16 cellular contexts compared by ENCODE assay signal in the genomic region with DNA sequence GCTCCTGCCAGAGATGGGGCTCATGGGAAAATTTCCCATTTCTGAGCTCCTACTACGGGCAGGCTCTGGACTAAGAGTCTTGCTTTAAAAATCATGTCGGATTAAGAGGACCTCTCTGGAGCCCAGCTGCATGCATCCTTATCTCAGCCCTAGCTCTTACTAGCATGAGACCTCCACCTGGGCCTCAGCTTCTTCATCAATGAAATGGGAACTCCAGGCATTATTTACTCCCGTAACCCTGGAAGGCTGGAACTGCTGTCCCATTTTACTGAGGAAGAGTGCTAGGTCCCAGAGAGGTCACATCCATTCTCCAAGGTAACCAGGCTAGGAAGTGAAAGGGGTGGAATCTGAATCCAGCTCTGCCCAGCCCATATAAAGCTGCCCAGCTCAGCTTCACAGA. TPM values are rescaled to one million over a fixed set of nuclear protein-coding genes. Genes with fewer than 3 reads are reported as not detected.
"Had no signal": no experiment of that assay in that cellular context is flagged by ENCODE, and none has a peak within 500 bp of the region (broad histone marks: within the 10 kb centered on the region; RNA-seq: fewer than 3 reads in every experiment).

No MANE protein-coding gene starts in this region.

- H3K9me3 Mint-ChIP-seq: activated naive CD4-positive, alpha-beta T cell treated with anti-CD3 and anti-CD28 coated beads, Interleukin-2, amount 50 U/mL, for 72 hours; activated T-cell treated with anti-CD3 and anti-CD28 coated beads, Interleukin-2, amount 50 U/mL, for 4 hours; memory B cell; nephron progenitor cell had no signal

- H3K27me3 ChIP-seq: ovary had no signal

- H3K36me3 Mint-ChIP-seq: activated CD8-positive, alpha-beta memory T cell treated with anti-CD3 and anti-CD28 coated beads, Interleukin-2, amount 10 ng/mL, durations not matched to agents 7 days and 5 days; activated naive CD4-positive, alpha-beta T cell treated with anti-CD3 and anti-CD28 coated beads, Interleukin-2, amount 50 U/mL, for 72 hours; memory B cell had no signal

- H3K36me3 ChIP-seq: heart left ventricle, left ventricle myocardium inferior, ovary had no signal

- DNase-seq: activated CD4-positive, alpha-beta T cell treated with anti-CD3 and anti-CD28 coated beads, Interleukin-2, amount 50 U/mL, for 48 hours; activated CD4-positive, CD25-positive, alpha-beta regulatory T cell treated with anti-CD3 and anti-CD28 coated beads, Interleukin-2, amount 50 U/mL, for 72 hours; activated CD8-positive, alpha-beta memory T cell treated with anti-CD3 and anti-CD28 coated beads, Interleukin-2, amount 10 ng/mL, durations not matched to agents 7 days and 5 days; activated effector memory CD4-positive, alpha-beta T cell treated with anti-CD3 and anti-CD28 coated beads, Interleukin-2, amount 50 U/mL, for 16 hours; activated T-cell treated with anti-CD3 and anti-CD28 coated beads, Interleukin-2, amount 50 U/mL, for 4 hours; dorsolateral prefrontal cortex; foreskin melanocyte; heart left ventricle; kidney; left ventricle myocardium inferior; nephron progenitor cell; ovary; trophoblast cell had no signal

- H3K4me3 Mint-ChIP-seq: activated CD8-positive, alpha-beta memory T cell treated with anti-CD3 and anti-CD28 coated beads, Interleukin-2, amount 10 ng/mL, durations not matched to agents 7 days and 5 days; activated T-cell treated with anti-CD3 and anti-CD28 coated beads, Interleukin-2, amount 50 U/mL, for 4 hours; memory B cell; nephron progenitor cell had no signal

- H3K27ac Mint-ChIP-seq: activated CD8-positive, alpha-beta memory T cell treated with anti-CD3 and anti-CD28 coated beads, Interleukin-2, amount 10 ng/mL, durations not matched to agents 7 days and 5 days; activated naive CD4-positive, alpha-beta T cell treated with anti-CD3 and anti-CD28 coated beads, Interleukin-2, amount 50 U/mL, for 72 hours; memory B cell; nephron progenitor cell had no signal

- H3K9me3 ChIP-seq: heart left ventricle, left ventricle myocardium inferior, ovary had no signal

- ATAC-seq: activated CD8-positive, alpha-beta memory T cell treated with anti-CD3 and anti-CD28 coated beads, Interleukin-2, amount 10 ng/mL, durations not matched to agents 7 days and 5 days; activated naive CD4-positive, alpha-beta T cell treated with anti-CD3 and anti-CD28 coated beads, Interleukin-2, amount 50 U/mL, for 72 hours; activated T-cell treated with anti-CD3 and anti-CD28 coated beads, Interleukin-2, amount 50 U/mL, for 4 hours; heart left ventricle had no signal

- H3K27ac ChIP-seq: dorsolateral prefrontal cortex, heart left ventricle, left ventricle myocardium inferior, ovary had no signal

- H3K4me3 ChIP-seq: dorsolateral prefrontal cortex, heart left ventricle, left ventricle myocardium inferior, ovary had no signal

RNA-seq across cellular contexts. Expression of a gene that starts 6.2 kb away (rescaled TPM):
- total RNA-seq: activated CD8-positive, alpha-beta memory T cell treated with anti-CD3 and anti-CD28 coated beads, Interleukin-2, amount 10 ng/mL, durations not matched to agents 7 days and 5 days had no signal

RNA-seq across cellular contexts. Expression of a gene that starts 34.9 kb away (rescaled TPM):
- total RNA-seq: activated CD8-positive, alpha-beta memory T cell treated with anti-CD3 and anti-CD28 coated beads, Interleukin-2, amount 10 ng/mL, durations not matched to agents 7 days and 5 days; left ventricle myocardium inferior; SK-MEL-5 had no signal
